In genomic region chr11:64903291-64903833, GRCh38 we compare ENCODE assay signal across 9 cellular contexts. TPM values are rescaled to one million over a fixed set of nuclear protein-coding genes. Genes with fewer than 3 reads are reported as not detected.
"Had no signal": no experiment of that assay in that cellular context is flagged by ENCODE, and none has a peak within 500 bp of the region (broad histone marks: within the 10 kb centered on the region; RNA-seq: fewer than 3 reads in every experiment).

No MANE protein-coding gene starts in this region.

- H3K9ac ChIP-seq: GM23248, KMS-11 had no signal

- H3K4me2 ChIP-seq: KMS-11 had no signal

- H3K27ac ChIP-seq: GM23248, KMS-11 had no signal

- DNase-seq: GM23248, GOT3, H9, HCEC 1CT, IMR-90, KBM-7 had no signal

- H3K4me3 ChIP-seq: GM23248 had no signal

- H2AFZ ChIP-seq: GM23248 had no signal

RNA-seq across cellular contexts. Expression of gene GPHA2, which starts 32.3 kb away (rescaled TPM):
- total RNA-seq: GM23248, H4, HT-29, IMR-90 had no signal
- polyA plus RNA-seq: GM23248, IMR-90 had no signal

RNA-seq across cellular contexts. Expression of gene CDC42BPG, which starts 58.9 kb away (rescaled TPM):
- total RNA-seq: GM23248 had no signal
- polyA plus RNA-seq: GM23248 had no signal
